Comparison of ENCODE assay signal across 9 cellular contexts in genomic region chr18:57446322-57446721, GRCh38. TPM values are rescaled to one million over a fixed set of nuclear protein-coding genes. Genes with fewer than 3 reads are reported as not detected.
DNase-seq lines count a peak whose midpoint lies in the region; TF ChIP-seq lines count a peak whose summit lies in the region.
"Had no signal": no experiment of that assay in that cellular context is flagged by ENCODE, and none has a peak within 500 bp of the region (broad histone marks: within the 10 kb centered on the region; RNA-seq: fewer than 3 reads in every experiment).

No MANE protein-coding gene starts in this region.

- peak; percentile 4 for DNase-seq in A172 (ENCODE audit: low spot score)
- DNase-seq in GM12865 (ENCODE audit: low read depth): peak; percentile 48
- peak; percentile 77 for DNase-seq in NCI-H748 (lab: John Stamatoyannopoulos, UW; ENCODE audit: unreplicated experiment)
- DNase-seq in epithelial cell of esophagus (ENCODE audit: low read depth): peak; percentile 52
- DNase-seq in activated gamma-delta T cell (lab: John Stamatoyannopoulos, UW): no peak
- DNase-seq in activated CD4-positive, alpha-beta T cell treated with anti-CD3 and anti-CD28 coated beads for 1 hour: no peak
- DNase-seq in GM03348 (ENCODE audit: low spot score): no peak
- DNase-seq in stimulated activated CD8-positive, alpha-beta memory T cell treated with anti-CD3 and anti-CD28 coated beads, Interleukin-4, amount 100 ng/mL, for 48 hours: no peak
- DNase-seq: activated B cell treated with CpG ODN at 0.5 μM for 24 hours had no signal

- TF ChIP-seq CTCF in GM12865 (IDR thresholded peaks at IDR 0.05; ENCODE audit: insufficient read depth, low read depth, low read length, missing control alignments) (peak; percentile 78), epithelial cell of esophagus (IDR thresholded peaks at IDR 0.05; ENCODE audit: insufficient read depth, low read depth, low read length, missing control alignments) (peak; percentile 65)

- H3K4me3 ChIP-seq in GM12865 (ENCODE audit: low read depth, low read length): no peak overlapping the region
- H3K4me3 ChIP-seq in epithelial cell of esophagus (ENCODE audit: low read length): no peak overlapping the region

RNA-seq across cellular contexts. Expression of gene ONECUT2, which starts 11.1 kb away (rescaled TPM):
- total RNA-seq in A172 (2014; rRNA removed; shearing (Covaris generic)): 0.36 and 0.71 TPM in 2 replicates
- total RNA-seq: activated B cell treated with CpG ODN at 0.5 μM for 24 hours had no signal

Comparison
In these comparisons a context has a peak if more than half of its experiments do, and no peak if none do; other contexts are left out.
1. DNase-seq: peak in A172 (single experiment), GM12865 (single experiment), NCI-H748 (single experiment) and epithelial cell of esophagus (single experiment); none in activated gamma-delta T cell (single experiment), activated CD4-positive, alpha-beta T cell treated with anti-CD3 and anti-CD28 coated beads for 1 hour (single experiment), GM03348 (single experiment) and stimulated activated CD8-positive, alpha-beta memory T cell treated with anti-CD3 and anti-CD28 coated beads, Interleukin-4, amount 100 ng/mL, for 48 hours (single experiment).